Comparison of ENCODE assay signal across 8 cellular contexts in genomic region chr21:17903029-17903806, GRCh38.
DNase-seq lines count a peak whose midpoint lies in the region; ATAC-seq and TF ChIP-seq lines count a peak whose summit lies in the region.

No MANE protein-coding gene starts in this region.

- H4K20me1 ChIP-seq in Loucy (ENCODE audit: insufficient read depth, low read length, poor library complexity, severe bottlenecking) (no peaks in the 10 kb centered on the region), SU-DHL-6 (ENCODE audit: low read depth, low read length) (no peaks in the 10 kb centered on the region)

- H3K79me2 ChIP-seq in Loucy (ENCODE audit: insufficient read depth, low read length) (no peaks in the 10 kb centered on the region), SU-DHL-6 (ENCODE audit: insufficient read depth, low read length) (no peaks in the 10 kb centered on the region)

- H3K27me3 ChIP-seq in Loucy (ENCODE audit: insufficient read depth, low read length, poor library complexity, severe bottlenecking): no peaks in the 10 kb centered on the region
- H3K27me3 ChIP-seq in SU-DHL-6 (ENCODE audit: low read length): no peaks in the 10 kb centered on the region

- ATAC-seq in HG03442 (IDR thresholded peaks at IDR 0.05; ENCODE audit: unreplicated experiment): no peak
- no peak for ATAC-seq in GM21447 (IDR thresholded peaks at IDR 0.05; ENCODE audit: unreplicated experiment)

- H3F3A ChIP-seq in Loucy (ENCODE audit: low read depth) (no peaks in the 10 kb centered on the region), SU-DHL-6 (ENCODE audit: insufficient read depth) (no peaks in the 10 kb centered on the region)

- H3K4me3 ChIP-seq in Loucy (ENCODE audit: low read length, poor library complexity, severe bottlenecking) (no peak overlapping the region), SU-DHL-6 (ENCODE audit: insufficient read depth, low read length, poor library complexity, severe bottlenecking) (no peak overlapping the region)

- H3K9me2 ChIP-seq in Loucy (replicated peaks; ENCODE audit: low read depth, low read length) (no peaks in the 10 kb centered on the region), SU-DHL-6 (replicated peaks; ENCODE audit: insufficient read depth, low read length) (no peaks in the 10 kb centered on the region)

- H3K9ac ChIP-seq in Loucy (ENCODE audit: low read depth, low read length, poor library complexity, severe bottlenecking) (no peak overlapping the region), SU-DHL-6 (ENCODE audit: low read length) (no peak overlapping the region)

- H3K4me1 ChIP-seq in Loucy (ENCODE audit: insufficient read depth, low read length, poor library complexity, severe bottlenecking): peaks cover 18% of the 10 kb centered on the region

- H2AFZ ChIP-seq in Loucy (ENCODE audit: low read length): no peak overlapping the region
- H2AFZ ChIP-seq in SU-DHL-6 (ENCODE audit: low read depth, low read length, severe bottlenecking): peak overlapping the region; percentile 61

- H3K36me3 ChIP-seq in Loucy (ENCODE audit: insufficient read depth, low read length): no peaks in the 10 kb centered on the region
- H3K36me3 ChIP-seq in SU-DHL-6 (ENCODE audit: low read length): no peaks in the 10 kb centered on the region

- DNase-seq in DMS53 treated with DMSO at 0.1 percent for 48 hours (lab: John Stamatoyannopoulos, UW; ENCODE audit: unreplicated experiment) (peak; percentile 21), globus pallidus (ENCODE audit: low spot score) (peak; percentile 75)
- no peak for DNase-seq in stimulated activated CD4-positive, alpha-beta T cell treated with anti-CD3 and anti-CD28 coated beads, Interleukin-4, amount 100 ng/mL, for 1 hour

- no peak overlapping the region for H3K4me2 ChIP-seq in Loucy (ENCODE audit: low read depth, low read length, poor library complexity, severe bottlenecking)
- H3K4me2 ChIP-seq in SU-DHL-6 (ENCODE audit: low read depth, low read length, poor library complexity, severe bottlenecking): peak overlapping the region; percentile 41

- H3K27ac ChIP-seq in SU-DHL-6 (ENCODE audit: low read depth, low read length) (no peak overlapping the region), temporal lobe (ENCODE audit: low read depth, low read length) (peak overlapping the region; percentile 47)

- TF ChIP-seq CTCF in Loucy (conservative IDR thresholded peaks at IDR 0.05; ENCODE audit: low read length): peak; percentile 46
- TF ChIP-seq CTCF in SU-DHL-6 (IDR thresholded peaks at IDR 0.05; ENCODE audit: insufficient read depth, low read length, poor library complexity, severe bottlenecking): peak; percentile 24

- H3K9me3 ChIP-seq in Loucy (ENCODE audit: insufficient read depth, low read depth, low read length) (no peaks in the 10 kb centered on the region; the same call in 1 of the 2 replicates), SU-DHL-6 (ENCODE audit: insufficient read depth, low read length) (no peaks in the 10 kb centered on the region)
